22 cellular contexts compared by ENCODE assay signal in genomic region chr9:21555911-21556310, GRCh38.
DNase-seq lines count a peak whose midpoint lies in the region; ATAC-seq and TF ChIP-seq lines count a peak whose summit lies in the region.
"Had no signal": no experiment of that assay in that cellular context is flagged by ENCODE, and none has a peak within 500 bp of the region (broad histone marks: within the 10 kb centered on the region; RNA-seq: fewer than 3 reads in every experiment).

No MANE protein-coding gene starts in this region.

- peak overlapping the region; percentile 0 to 79 for H3K4me3 ChIP-seq in foreskin fibroblast (ENCODE audit: low read depth in 1 of 2, low read length in 2 of 2)
- H3K4me3 ChIP-seq: testis had no signal

- H3K27ac Mint-ChIP-seq in type B pancreatic cell = peak overlapping the region; percentile 40
- H3K27ac Mint-ChIP-seq: activated B cell treated with CpG ODN at 0.5 μM for 24 hours; brain; CD4-positive, CD25-positive, alpha-beta regulatory T cell; T-cell had no signal

- peaks cover 12% of the 10 kb centered on the region for H3K4me1 Mint-ChIP-seq in activated T-cell treated with anti-CD3 and anti-CD28 coated beads, Interleukin-2, amount 50 U/mL, for 4 hours (ENCODE audit: low read depth)
- peaks cover 6% of the 10 kb centered on the region for H3K4me1 Mint-ChIP-seq in type B pancreatic cell (ENCODE audit: unreplicated experiment)

- H3K27me3 Mint-ChIP-seq in activated T-cell treated with anti-CD3 and anti-CD28 coated beads, Interleukin-2, amount 50 U/mL, for 4 hours (ENCODE audit: low read depth) = peaks cover 45% of the 10 kb centered on the region
- H3K27me3 Mint-ChIP-seq in type B pancreatic cell = peaks cover 49% of the 10 kb centered on the region

- no peak for ATAC-seq in activated T-cell treated with anti-CD3 and anti-CD28 coated beads, Interleukin-2, amount 50 U/mL, for 4 hours
- ATAC-seq in GM18907 (IDR thresholded peaks at IDR 0.05; ENCODE audit: unreplicated experiment) (no peak), GM18498 (IDR thresholded peaks at IDR 0.05; ENCODE audit: unreplicated experiment) (no peak)
- ATAC-seq: T-cell had no signal

- H3K9me3 Mint-ChIP-seq in activated T-cell treated with anti-CD3 and anti-CD28 coated beads, Interleukin-2, amount 50 U/mL, for 4 hours = no peaks in the 10 kb centered on the region
- no peaks in the 10 kb centered on the region for H3K9me3 Mint-ChIP-seq in type B pancreatic cell
- H3K9me3 Mint-ChIP-seq: activated B cell treated with CpG ODN at 0.5 μM for 24 hours, brain, neural crest cell, T-cell had no signal

- H3K27ac ChIP-seq in substantia nigra (ENCODE audit: low read depth, low read length, poor library complexity, severe bottlenecking) = no peak overlapping the region
- H3K27ac ChIP-seq: 22Rv1, testis had no signal

- H3K36me3 Mint-ChIP-seq in activated T-cell treated with anti-CD3 and anti-CD28 coated beads, Interleukin-2, amount 50 U/mL, for 4 hours (ENCODE audit: insufficient read depth) = peaks cover 3% of the 10 kb centered on the region
- H3K36me3 Mint-ChIP-seq in type B pancreatic cell = no peaks in the 10 kb centered on the region
- H3K36me3 Mint-ChIP-seq: brain; CD4-positive, CD25-positive, alpha-beta regulatory T cell; T-cell had no signal

- H3K4me3 Mint-ChIP-seq in activated T-cell treated with anti-CD3 and anti-CD28 coated beads, Interleukin-2, amount 50 U/mL, for 4 hours = peak overlapping the region; percentile 55
- peak overlapping the region; percentile 35 for H3K4me3 Mint-ChIP-seq in type B pancreatic cell
- H3K4me3 Mint-ChIP-seq: activated B cell treated with CpG ODN at 0.5 μM for 24 hours; brain; CD4-positive, CD25-positive, alpha-beta regulatory T cell; neural crest cell; T-cell had no signal

- no peak for DNase-seq in activated T-cell treated with anti-CD3 and anti-CD28 coated beads, Interleukin-2, amount 50 U/mL, for 4 hours
- DNase-seq in activated T-cell treated with anti-CD3 and anti-CD28 coated beads, Interleukin-2, amount 50 U/mL, for 1 hour = no peak
- DNase-seq in astrocyte of the hippocampus (ENCODE audit: low read depth, low spot score) (peak; percentile 53), foreskin fibroblast (no peak), type B pancreatic cell (ENCODE audit: extremely low spot score, unreplicated experiment) (no peak), substantia nigra (lab: John Stamatoyannopoulos, UW) (no peak)
- DNase-seq: activated B cell treated with CpG ODN at 0.5 μM for 24 hours; activated gamma-delta T cell; CD4-positive, CD25-positive, alpha-beta regulatory T cell; effector CD8-positive, alpha-beta T cell; NCI-H2107; NCI-H82; retina; RPMI8226; stimulated activated CD4-positive, alpha-beta T cell treated with anti-CD3 and anti-CD28 coated beads, Interleukin-2, amount 100 ng/mL, for 24 hours; T-cell; testis had no signal

- TF ChIP-seq CTCF in foreskin fibroblast (IDR thresholded peaks at IDR 0.05; ENCODE audit: low read depth, low read length) (no peak), type B pancreatic cell (conservative IDR thresholded peaks at IDR 0.05) (no peak)
